In the genomic region with DNA sequence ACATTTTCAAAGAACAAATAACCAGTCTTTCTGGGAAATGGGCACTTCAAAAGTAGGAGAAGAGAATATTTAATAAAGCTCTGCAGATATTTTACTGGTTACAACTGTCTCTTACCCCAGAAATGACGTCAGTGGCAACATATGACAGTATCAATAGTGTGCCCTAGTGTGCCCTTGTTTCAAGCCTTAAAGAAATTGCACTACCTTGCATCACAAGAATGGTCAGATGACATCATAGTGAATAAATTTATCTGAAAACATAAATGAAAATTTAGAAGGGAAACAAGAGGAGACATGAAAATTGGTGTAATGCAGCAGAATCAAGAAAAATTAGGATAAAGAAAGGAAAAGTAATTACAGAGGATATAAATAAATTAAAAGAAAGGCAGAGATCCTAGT, we compare ENCODE assay signal across 19 cellular contexts.
DNase-seq lines count a peak whose midpoint lies in the region; ATAC-seq, FAIRE-seq and TF ChIP-seq lines count a peak whose summit lies in the region.
"Had no signal": no experiment of that assay in that cellular context is flagged by ENCODE, and none has a peak within 500 bp of the region (broad histone marks: within the 10 kb centered on the region; RNA-seq: fewer than 3 reads in every experiment).

No MANE protein-coding gene starts in this region.

- H4K20me1 ChIP-seq in Loucy (ENCODE audit: insufficient read depth, low read length, poor library complexity, severe bottlenecking) (peaks cover 43% of the 10 kb centered on the region), astrocyte (ENCODE audit: insufficient read depth, low read length) (peaks cover 55% of the 10 kb centered on the region)

- H3K36me3 ChIP-seq in HEK293 (ENCODE audit: control insufficient read depth in 2 of 2, insufficient read depth in 1 of 2, low read length in 2 of 2): no peaks in the 10 kb centered on the region
- peaks cover 32% of the 10 kb centered on the region; the same call in 1 of the 2 replicates for H3K36me3 ChIP-seq in Loucy (ENCODE audit: insufficient read depth, low read length)
- H3K36me3 ChIP-seq in astrocyte (ENCODE audit: insufficient read depth, low read length): no peaks in the 10 kb centered on the region
- no peaks in the 10 kb centered on the region for H3K36me3 ChIP-seq in left lung
- H3K36me3 ChIP-seq: BE2C had no signal

- peaks cover 4% of the 10 kb centered on the region; the same call in 1 of the 2 replicates for H3F3A ChIP-seq in Loucy (ENCODE audit: low read depth)

- H3K4me2 ChIP-seq in Loucy (ENCODE audit: low read depth, low read length, poor library complexity, severe bottlenecking): peak overlapping the region; percentile 2
- H3K4me2 ChIP-seq in astrocyte (ENCODE audit: low read length): no peak overlapping the region
- H3K4me2 ChIP-seq: A549 had no signal

- H3K27ac Mint-ChIP-seq in astrocyte (ENCODE audit: unreplicated experiment): peak overlapping the region; percentile 29

- no peak for TF ChIP-seq POLR2A in erythroblast (IDR thresholded peaks at IDR 0.05; ENCODE audit: low read length)

- peaks cover 5% of the 10 kb centered on the region for H3K36me3 Mint-ChIP-seq in astrocyte (ENCODE audit: low read depth, unreplicated experiment)

- POLR2A ChIA-PET in HEK293 (lab: Yijun Ruan, JAX): no interaction called here

- peaks cover 2% of the 10 kb centered on the region for H3K4me1 Mint-ChIP-seq in astrocyte (ENCODE audit: low read depth, unreplicated experiment)

- H3K9me2 ChIP-seq in Loucy (replicated peaks; ENCODE audit: low read depth, low read length): no peaks in the 10 kb centered on the region

- H3K4me3 ChIP-seq in HEK293 (ENCODE audit: low read depth, low read length): no peak overlapping the region
- H3K4me3 ChIP-seq in Loucy (ENCODE audit: low read length, poor library complexity, severe bottlenecking): no peak overlapping the region
- H3K4me3 ChIP-seq in astrocyte (ENCODE audit: insufficient read depth, low read depth, low read length): no peak overlapping the region
- H3K4me3 ChIP-seq in left lung: no peak overlapping the region
- H3K4me3 ChIP-seq: A549 had no signal

- no peak overlapping the region for H2AFZ ChIP-seq in Loucy (ENCODE audit: low read length)
- H2AFZ ChIP-seq in astrocyte (ENCODE audit: low read depth, low read length): no peak overlapping the region

- H3K4me3 Mint-ChIP-seq in astrocyte (ENCODE audit: unreplicated experiment): no peak overlapping the region
- H3K4me3 Mint-ChIP-seq: CD4-positive, alpha-beta memory T cell had no signal

- TF ChIP-seq CTCF in HEK293 (tag by site-specific recombination; IDR thresholded peaks at IDR 0.05): no peak
- no peak for TF ChIP-seq CTCF in Loucy (conservative IDR thresholded peaks at IDR 0.05; ENCODE audit: low read length)
- no peak for TF ChIP-seq CTCF in astrocyte (IDR thresholded peaks at IDR 0.05; ENCODE audit: insufficient read depth, low read depth, low read length)
- no peak for TF ChIP-seq CTCF in left lung (IDR thresholded peaks at IDR 0.05)

- FAIRE-seq in astrocyte (lab: Jason Lieb, UNC): no peak
- FAIRE-seq: A549, D721Med, G401.6, GM12892, HTR-8/SVneo had no signal

- H3K9ac ChIP-seq in Loucy (ENCODE audit: low read depth, low read length, poor library complexity, severe bottlenecking) (no peak overlapping the region), astrocyte (ENCODE audit: low read length) (no peak overlapping the region)

- ATAC-seq in left lung (no peak), GM18858 (IDR thresholded peaks at IDR 0.05; ENCODE audit: unreplicated experiment) (no peak)
- ATAC-seq: A549 had no signal

- H3K27ac ChIP-seq in HEK293 (ENCODE audit: extremely low read depth, low read depth, low read length) (no peak overlapping the region), astrocyte (ENCODE audit: low read depth, low read length) (no peak overlapping the region), left lung (no peak overlapping the region)
- H3K27ac ChIP-seq: A549, C4-2B had no signal

- H3K9me3 Mint-ChIP-seq in astrocyte (ENCODE audit: unreplicated experiment): peaks cover 4% of the 10 kb centered on the region

- H3K9me3 ChIP-seq in HEK293 (ENCODE audit: control insufficient read depth, insufficient read depth, low read depth, low read length): no peaks in the 10 kb centered on the region
- no peaks in the 10 kb centered on the region for H3K9me3 ChIP-seq in Loucy (ENCODE audit: insufficient read depth, low read depth, low read length)
- no peaks in the 10 kb centered on the region for H3K9me3 ChIP-seq in astrocyte (ENCODE audit: insufficient read depth, low read depth, low read length)
- no peaks in the 10 kb centered on the region for H3K9me3 ChIP-seq in left lung
- H3K9me3 ChIP-seq: BE2C had no signal

- H3K4me1 ChIP-seq in HEK293 (ENCODE audit: control insufficient read depth, insufficient read depth, low read length): peaks cover 19% of the 10 kb centered on the region
- H3K4me1 ChIP-seq in Loucy (ENCODE audit: insufficient read depth, low read length, poor library complexity, severe bottlenecking): peaks cover 39% of the 10 kb centered on the region
- peaks cover 12% of the 10 kb centered on the region for H3K4me1 ChIP-seq in astrocyte (ENCODE audit: insufficient read depth, low read length)
- H3K4me1 ChIP-seq in left lung: peaks cover 0 to 55% of the 10 kb centered on the region in 2 donors

- no peaks in the 10 kb centered on the region for H3K27me3 Mint-ChIP-seq in astrocyte (ENCODE audit: low read depth, unreplicated experiment)
- H3K27me3 Mint-ChIP-seq: CD4-positive, alpha-beta memory T cell had no signal

- intact Hi-C loops in left lung (cut with DNase I): loop anchor here in 1 of 2 donors (10.0 kb wide), 1 partner anchor 60 kb away; no protein-coding TSS in a partner anchor

- H3K27me3 ChIP-seq in Loucy (ENCODE audit: insufficient read depth, low read length, poor library complexity, severe bottlenecking): no peaks in the 10 kb centered on the region
- no peaks in the 10 kb centered on the region for H3K27me3 ChIP-seq in astrocyte (ENCODE audit: insufficient read depth, low read length)
- H3K27me3 ChIP-seq in left lung: no peaks in the 10 kb centered on the region
- H3K27me3 ChIP-seq: BE2C had no signal

- CTCF ChIA-PET in HEK293 (lab: Yijun Ruan, JAX): interaction anchor here (0.7 to 1.2 kb wide), 2 partner anchors 13 to 23 kb away, joined by 3 to 4 read pairs; no protein-coding TSS in a partner anchor

- H3K79me2 ChIP-seq in Loucy (ENCODE audit: insufficient read depth, low read length) (peaks cover 92% of the 10 kb centered on the region), astrocyte (ENCODE audit: insufficient read depth, low read length) (peaks cover 16% of the 10 kb centered on the region)

- no peak for DNase-seq in astrocyte (ENCODE audit: low read depth)
- DNase-seq in erythroblast (lab: John Stamatoyannopoulos, UW): peak; percentile 9 to 69
- DNase-seq in left lung: no peak
- no peak for DNase-seq in NCI-H82 treated with DMSO at 0.1 percent for 48 hours (lab: John Stamatoyannopoulos, UW; ENCODE audit: unreplicated experiment)
- DNase-seq: BE2C; CD4-positive, alpha-beta memory T cell; DMS153; DMS79 treated with DMSO at 0.1 percent for 48 hours; EL; HCEC 1CT had no signal

TF ChIP-seq in HEK293, 187 proteins besides CTCF, POLR2A, EP300 and RAD21 (continues in another document):
- TF ChIP-seq, protein P1, sequence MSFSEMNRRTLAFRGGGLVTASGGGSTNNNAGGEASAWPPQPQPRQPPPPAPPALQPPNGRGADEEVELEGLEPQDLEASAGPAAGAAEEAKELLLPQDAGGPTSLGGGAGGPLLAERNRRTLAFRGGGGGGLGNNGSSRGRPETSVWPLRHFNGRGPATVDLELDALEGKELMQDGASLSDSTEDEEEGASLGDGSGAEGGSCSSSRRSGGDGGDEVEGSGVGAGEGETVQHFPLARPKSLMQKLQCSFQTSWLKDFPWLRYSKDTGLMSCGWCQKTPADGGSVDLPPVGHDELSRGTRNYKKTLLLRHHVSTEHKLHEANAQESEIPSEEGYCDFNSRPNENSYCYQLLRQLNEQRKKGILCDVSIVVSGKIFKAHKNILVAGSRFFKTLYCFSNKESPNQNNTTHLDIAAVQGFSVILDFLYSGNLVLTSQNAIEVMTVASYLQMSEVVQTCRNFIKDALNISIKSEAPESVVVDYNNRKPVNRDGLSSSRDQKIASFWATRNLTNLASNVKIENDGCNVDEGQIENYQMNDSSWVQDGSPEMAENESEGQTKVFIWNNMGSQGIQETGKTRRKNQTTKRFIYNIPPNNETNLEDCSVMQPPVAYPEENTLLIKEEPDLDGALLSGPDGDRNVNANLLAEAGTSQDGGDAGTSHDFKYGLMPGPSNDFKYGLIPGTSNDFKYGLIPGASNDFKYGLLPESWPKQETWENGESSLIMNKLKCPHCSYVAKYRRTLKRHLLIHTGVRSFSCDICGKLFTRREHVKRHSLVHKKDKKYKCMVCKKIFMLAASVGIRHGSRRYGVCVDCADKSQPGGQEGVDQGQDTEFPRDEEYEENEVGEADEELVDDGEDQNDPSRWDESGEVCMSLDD (tag by site-specific recombination; IDR thresholded peaks at IDR 0.05): no peak
- TF ChIP-seq, protein P2, sequence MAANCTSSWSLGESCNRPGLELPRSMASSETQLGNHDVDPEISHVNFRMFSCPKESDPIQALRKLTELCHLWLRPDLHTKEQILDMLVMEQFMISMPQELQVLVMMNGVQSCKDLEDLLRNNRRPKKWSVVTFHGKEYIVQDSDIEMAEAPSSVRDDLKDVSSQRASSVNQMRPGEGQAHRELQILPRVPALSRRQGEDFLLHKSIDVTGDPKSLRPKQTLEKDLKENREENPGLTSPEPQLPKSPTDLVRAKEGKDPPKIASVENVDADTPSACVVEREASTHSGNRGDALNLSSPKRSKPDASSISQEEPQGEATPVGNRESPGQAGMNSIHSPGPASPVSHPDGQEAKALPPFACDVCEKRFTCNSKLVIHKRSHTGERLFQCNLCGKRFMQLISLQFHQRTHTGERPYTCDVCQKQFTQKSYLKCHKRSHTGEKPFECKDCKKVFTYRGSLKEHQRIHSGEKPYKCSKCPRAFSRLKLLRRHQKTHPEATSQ (tag by site-specific recombination; IDR thresholded peaks at IDR 0.05): no peak
- TF ChIP-seq, protein P3, sequence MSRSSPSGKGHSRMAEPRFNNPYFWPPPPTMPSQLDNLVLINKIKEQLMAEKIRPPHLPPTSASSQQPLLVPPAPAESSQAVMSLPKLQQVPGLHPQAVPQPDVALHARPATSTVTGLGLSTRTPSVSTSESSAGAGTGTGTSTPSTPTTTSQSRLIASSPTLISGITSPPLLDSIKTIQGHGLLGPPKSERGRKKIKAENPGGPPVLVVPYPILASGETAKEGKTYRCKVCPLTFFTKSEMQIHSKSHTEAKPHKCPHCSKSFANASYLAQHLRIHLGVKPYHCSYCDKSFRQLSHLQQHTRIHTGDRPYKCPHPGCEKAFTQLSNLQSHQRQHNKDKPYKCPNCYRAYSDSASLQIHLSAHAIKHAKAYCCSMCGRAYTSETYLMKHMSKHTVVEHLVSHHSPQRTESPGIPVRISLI (tag by site-specific recombination; IDR thresholded peaks at IDR 0.05): 0 out of 2 replicates have a peak, but pooled peaks have one; percentile 23
- TF ChIP-seq MZF1 (tag by site-specific recombination; IDR thresholded peaks at IDR 0.05; ENCODE audit: borderline replicate concordance): no peak

Comparison
In these comparisons a context has a peak if more than half of its experiments do, and no peak if none do; other contexts are left out.
1. DNase-seq: peak in erythroblast (2 of 2); none in astrocyte (single experiment), left lung (0 of 2) and NCI-H82 treated with DMSO at 0.1 percent for 48 hours (single experiment).